2 cellular contexts compared by ENCODE assay signal in genomic region chr10:128739937-128740336, GRCh38.
TF ChIP-seq lines count a peak whose summit lies in the region.

No MANE protein-coding gene starts in this region.

TF ChIP-seq in SK-N-SH, 30 proteins besides CTCF, POLR2A, EP300 and RAD21 (continued from another document):
- TF ChIP-seq REST (IDR thresholded peaks at IDR 0.05; ENCODE audit: low read depth, low read length) (no peak), USF2 (IDR thresholded peaks at IDR 0.05; ENCODE audit: borderline replicate concordance, low read depth, low read length) (no peak), NFIC (IDR thresholded peaks at IDR 0.05; ENCODE audit: borderline replicate concordance) (no peak), SIN3A (IDR thresholded peaks at IDR 0.05; ENCODE audit: borderline replicate concordance, low read depth, low read length) (no peak), MXI1 (IDR thresholded peaks at IDR 0.05; ENCODE audit: low read depth, low read length) (no peak), FOXM1 (IDR thresholded peaks at IDR 0.05; ENCODE audit: low read depth) (no peak), TEAD4 (IDR thresholded peaks at IDR 0.05; ENCODE audit: borderline replicate concordance, insufficient read depth) (no peak), GABPA (IDR thresholded peaks at IDR 0.05; ENCODE audit: low read depth) (no peak), TCF12 (IDR thresholded peaks at IDR 0.05) (no peak), USF1 (IDR thresholded peaks at IDR 0.05; ENCODE audit: borderline replicate concordance, low read depth) (no peak), NRF1 (IDR thresholded peaks at IDR 0.05; ENCODE audit: low read depth, low read length) (no peak), POLR2AphosphoS5 (IDR thresholded peaks at IDR 0.05; ENCODE audit: low read depth, low read length) (no peak), IRF3 (IDR thresholded peaks at IDR 0.05; ENCODE audit: low read depth, low read length) (no peak), SMC3 (IDR thresholded peaks at IDR 0.05; ENCODE audit: low read depth, low read length) (no peak), FOXJ3 (CRISPR knock-in tag; IDR thresholded peaks at IDR 0.05) (no peak), MEF2A (IDR thresholded peaks at IDR 0.05; ENCODE audit: borderline replicate concordance, low read depth) (no peak), ELF1 (IDR thresholded peaks at IDR 0.05) (no peak), PBX3 (IDR thresholded peaks at IDR 0.05) (no peak)
TF ChIP-seq in SK-N-SH: peak in this region for 0.

TF ChIP-seq in SK-N-SH treated with all-trans-retinoic acid at 6 μM for 48 hours, 23 proteins besides CTCF, POLR2A, EP300 and RAD21 (continued from another document):
- TF ChIP-seq ZNF8 (CRISPR knock-in tag; IDR thresholded peaks at IDR 0.05) = no peak
- no peak for TF ChIP-seq PATZ1 (CRISPR knock-in tag; IDR thresholded peaks at IDR 0.05; ENCODE audit: borderline replicate concordance)
- no peak for TF ChIP-seq PPARA (CRISPR knock-in tag; IDR thresholded peaks at IDR 0.05; ENCODE audit: borderline replicate concordance)
- TF ChIP-seq OSR1 (CRISPR knock-in tag; IDR thresholded peaks at IDR 0.05) = no peak
- TF ChIP-seq SNAI2 (CRISPR knock-in tag; IDR thresholded peaks at IDR 0.05) = no peak
- no peak for TF ChIP-seq ZNF565 (CRISPR knock-in tag; conservative IDR thresholded peaks at IDR 0.05; ENCODE audit: low read depth)
- no peak for TF ChIP-seq ISL1 (CRISPR knock-in tag; IDR thresholded peaks at IDR 0.05)
- TF ChIP-seq ARNTL (CRISPR knock-in tag; IDR thresholded peaks at IDR 0.05; ENCODE audit: borderline replicate concordance, low read depth) = no peak
- TF ChIP-seq CREB5 (CRISPR knock-in tag; IDR thresholded peaks at IDR 0.05; ENCODE audit: low read depth) = no peak
- no peak for TF ChIP-seq ZFP3 (CRISPR knock-in tag; IDR thresholded peaks at IDR 0.05)
- no peak for TF ChIP-seq ZFP30 (CRISPR knock-in tag; IDR thresholded peaks at IDR 0.05)
- no peak for TF ChIP-seq CSDC2 (CRISPR knock-in tag; IDR thresholded peaks at IDR 0.05)
- no peak for TF ChIP-seq BACH2 (CRISPR knock-in tag; IDR thresholded peaks at IDR 0.05; ENCODE audit: borderline replicate concordance)
- no peak for TF ChIP-seq POU6F1 (CRISPR knock-in tag; IDR thresholded peaks at IDR 0.05; ENCODE audit: borderline replicate concordance, low read depth)
